9 cellular contexts compared by ENCODE assay signal in genomic region chr6:35710241-35710847, GRCh38. TPM values are rescaled to one million over a fixed set of nuclear protein-coding genes. Genes with fewer than 3 reads are reported as not detected.
A peak's percentile ranks its signal among the peaks of the same experiment; 100 is the strongest.
DNase-seq lines count a peak whose midpoint lies in the region; ATAC-seq, FAIRE-seq and TF ChIP-seq lines count a peak whose summit lies in the region.
"Had no signal": no experiment of that assay in that cellular context is flagged by ENCODE, and none has a peak within 500 bp of the region (broad histone marks: within the 10 kb centered on the region; RNA-seq: fewer than 3 reads in every experiment).

No MANE protein-coding gene starts in this region.

- no peaks in the 10 kb centered on the region for H3K9me2 ChIP-seq in Karpas-422 (replicated peaks; ENCODE audit: insufficient read depth, low read length)

- no peak overlapping the region for H3K27ac ChIP-seq in CD8-positive, alpha-beta T cell (ENCODE audit: low read depth, low read length)
- H3K27ac ChIP-seq in K562 (ENCODE audit: extremely low read depth, low read depth, low read length) (no peak overlapping the region), right lobe of liver (peak overlapping the region in 1 of 3 donors; percentile 67), Karpas-422 (ENCODE audit: low read length) (no peak overlapping the region)

- no peak for TF ChIP-seq RAD21 in K562 (CRISPR knock-in tag; conservative IDR thresholded peaks at IDR 0.05 in 1 of 2, IDR thresholded peaks at IDR 0.05 in 1 of 2)

- intact Hi-C loops in CD8-positive, alpha-beta T cell (cut with DNase I, micrococcal nuclease) = no loop called here
- intact Hi-C loops in K562 (cut with micrococcal nuclease) (no loop called here), right lobe of liver (cut with DNase I) (no loop called here)

- TF ChIP-seq EP300 in K562 (IDR thresholded peaks at IDR 0.05; ENCODE audit: low read length) = no peak

- no peaks in the 10 kb centered on the region for H3K27me3 ChIP-seq in CD8-positive, alpha-beta T cell (ENCODE audit: insufficient read depth, low read length)
- no peaks in the 10 kb centered on the region for H3K27me3 ChIP-seq in K562 (ENCODE audit: control insufficient read depth in 2 of 2, insufficient read depth in 2 of 2, low read length in 2 of 2)
- no peaks in the 10 kb centered on the region for H3K27me3 ChIP-seq in right lobe of liver
- no peaks in the 10 kb centered on the region for H3K27me3 ChIP-seq in Karpas-422 (ENCODE audit: low read length)

- CTCF ChIA-PET in CD8-positive, alpha-beta T cell (lab: Charles Lee) = interaction anchor here (0.8 to 3.3 kb wide), 4 partner anchors 11 to 86 kb away, joined by 3 to 8 read pairs (median 5); no protein-coding TSS in a partner anchor
- CTCF ChIA-PET in K562 (lab: Yijun Ruan, JAX; ENCODE audit: low intra/inter-chr PET ratio) = interaction anchor here (0.7 kb wide), 1 partner anchor 336 kb away, joined by 3 read pairs; no protein-coding TSS in a partner anchor

- no peaks in the 10 kb centered on the region for H3K9me1 ChIP-seq in K562 (ENCODE audit: control insufficient read depth, insufficient read depth, low read length)

- BruUV-seq in K562 (replicated peaks; lab: Mats Ljungman, UMichigan) = no TSS peak

- 28% methylated on average over 4 of the region's 4 CpGs for whole genome bisulfite sequencing in K562 (ENCODE audit: insufficient coverage, low coverage, missing lambda C conversion rate)
- WGBS in right lobe of liver (ENCODE audit: insufficient coverage, low coverage, low lambda C conversion rate, missing lambda C conversion rate) = 42% methylated on average over 3 of the region's 4 CpGs

- no peak for FAIRE-seq in K562 (lab: Jason Lieb, UNC)

- H3K9me3 Mint-ChIP-seq in CD8-positive, alpha-beta T cell = peaks cover 2% of the 10 kb centered on the region
- H3K9me3 Mint-ChIP-seq in stimulated activated naive B cell treated with anti-CD40 and anti-IgM and Interleukin-4, amounts not matched to agents 10 μg/mL and 1 μg/mL and 100 μg/mL, for 72 hours = peaks cover 0 to 2% of the 10 kb centered on the region in 2 donors

- peak overlapping the region in 1 of 2 experiments; percentile 38; a peak in 1 of 4 replicates for H3K9ac ChIP-seq in K562 (ENCODE audit: insufficient read depth in 1 of 2, low read depth in 2 of 2, low read length in 2 of 2)
- H3K9ac ChIP-seq in Karpas-422 (ENCODE audit: low read length) = no peak overlapping the region

- peak in 2 of 7 experiments; percentile 44 to 47 for DNase-seq in CD8-positive, alpha-beta T cell
- DNase-seq in NB4 (ENCODE audit: low read depth) = peak; percentile 47
- no peak for DNase-seq in K562 (ENCODE audit: extremely low read depth in 1 of 4, low spot score in 3 of 4)
- DNase-seq in right lobe of liver = peak in 1 of 3 donors; percentile 36
- no peak for DNase-seq in NCI-H1694 (lab: John Stamatoyannopoulos, UW)
- no peak for DNase-seq in stimulated activated naive B cell treated with anti-CD40 and anti-IgM and Interleukin-4, amounts not matched to agents 10 μg/mL and 1 μg/mL and 100 μg/mL, for 72 hours
- no peak for DNase-seq in Karpas-422
- DNase-seq: NCI-H524 treated with DMSO at 0.1 percent for 48 hours had no signal

- TF ChIP-seq CTCF in CD8-positive, alpha-beta T cell (IDR thresholded peaks at IDR 0.05) = no peak
- no peak for TF ChIP-seq CTCF in NB4 (IDR thresholded peaks at IDR 0.05; ENCODE audit: low read depth, low read length)
- TF ChIP-seq CTCF in K562 (IDR thresholded peaks at IDR 0.05 in 2 of 3, conservative IDR thresholded peaks at IDR 0.05 in 1 of 3; ENCODE audit: insufficient read depth in 2 of 3, low read depth in 1 of 3, low read length in 3 of 3) = no peak
- TF ChIP-seq CTCF in right lobe of liver (IDR thresholded peaks at IDR 0.05) = no peak

- TF ChIP-seq POLR2A in NB4 (IDR thresholded peaks at IDR 0.05; ENCODE audit: extremely low read depth, insufficient read length) (no peak), K562 (conservative IDR thresholded peaks at IDR 0.05) (no peak), right lobe of liver (IDR thresholded peaks at IDR 0.05) (no peak)

- ATAC-seq in CD8-positive, alpha-beta T cell = peak; percentile 89
- peak; percentile 44; the same call in 1 of the 3 replicates for ATAC-seq in K562
- ATAC-seq in right lobe of liver = peak; percentile 64 to 89 (median 70)
- no peak for ATAC-seq in stimulated activated naive B cell treated with anti-CD40 and anti-IgM and Interleukin-4, amounts not matched to agents 10 μg/mL and 1 μg/mL and 100 μg/mL, for 72 hours (replicated peaks)
- ATAC-seq in GM21360 (IDR thresholded peaks at IDR 0.05; ENCODE audit: unreplicated experiment) = no peak

- H4K20me1 ChIP-seq in K562 (replicated peaks; ENCODE audit: control insufficient read depth, insufficient read depth, low read length) (no peaks in the 10 kb centered on the region), Karpas-422 (ENCODE audit: insufficient read depth, low read depth, low read length) (no peaks in the 10 kb centered on the region)

- H3K36me3 Mint-ChIP-seq in CD8-positive, alpha-beta T cell = no peaks in the 10 kb centered on the region
- H3K36me3 Mint-ChIP-seq in stimulated activated naive B cell treated with anti-CD40 and anti-IgM and Interleukin-4, amounts not matched to agents 10 μg/mL and 1 μg/mL and 100 μg/mL, for 72 hours = no peaks in the 10 kb centered on the region

- H3K4me3 ChIP-seq in CD8-positive, alpha-beta T cell (ENCODE audit: low read depth, low read length) = no peak overlapping the region
- H3K4me3 ChIP-seq in NB4 (ENCODE audit: low read depth, low read length) = no peak overlapping the region
- no peak overlapping the region for H3K4me3 ChIP-seq in K562
- H3K4me3 ChIP-seq in right lobe of liver = no peak overlapping the region
- no peak overlapping the region for H3K4me3 ChIP-seq in Karpas-422 (ENCODE audit: low read length)

- H3K4me2 ChIP-seq in K562 (ENCODE audit: insufficient read depth, low read length) = no peak overlapping the region
- no peak overlapping the region for H3K4me2 ChIP-seq in Karpas-422 (ENCODE audit: low read depth, low read length, poor library complexity, severe bottlenecking)

- H3K79me2 ChIP-seq in K562 (ENCODE audit: control insufficient read depth, insufficient read depth, low read length) (no peaks in the 10 kb centered on the region), Karpas-422 (ENCODE audit: low read length) (no peaks in the 10 kb centered on the region)

- H3K4me1 ChIP-seq in CD8-positive, alpha-beta T cell (ENCODE audit: insufficient read depth, low read length) = peaks cover 15% of the 10 kb centered on the region
- H3K4me1 ChIP-seq in K562 (replicated peaks in 1 of 2; ENCODE audit: control insufficient read depth in 2 of 2, insufficient read depth in 2 of 2, low read length in 2 of 2) (peaks cover 5 to 6% of the 10 kb centered on the region in 2 experiments; a peak in 3 of 5 replicates), right lobe of liver (peaks cover 0 to 19% (median 5%) of the 10 kb centered on the region in 4 donors), Karpas-422 (ENCODE audit: low read length) (peaks cover 9% of the 10 kb centered on the region)

- no peaks in the 10 kb centered on the region for H3K36me3 ChIP-seq in CD8-positive, alpha-beta T cell (ENCODE audit: insufficient read depth, low read length)
- H3K36me3 ChIP-seq in K562 (ENCODE audit: control insufficient read depth, insufficient read depth, low read length) (no peaks in the 10 kb centered on the region), right lobe of liver (no peaks in the 10 kb centered on the region), Karpas-422 (ENCODE audit: insufficient read depth, low read length) (no peaks in the 10 kb centered on the region)

- H3K27ac Mint-ChIP-seq in CD8-positive, alpha-beta T cell = no peak overlapping the region
- H3K27ac Mint-ChIP-seq in stimulated activated naive B cell treated with anti-CD40 and anti-IgM and Interleukin-4, amounts not matched to agents 10 μg/mL and 1 μg/mL and 100 μg/mL, for 72 hours = no peak overlapping the region

- peaks cover 26% of the 10 kb centered on the region for H3K4me1 Mint-ChIP-seq in CD8-positive, alpha-beta T cell (ENCODE audit: low read depth)
- peaks cover 0 to 2% of the 10 kb centered on the region in 2 donors for H3K4me1 Mint-ChIP-seq in stimulated activated naive B cell treated with anti-CD40 and anti-IgM and Interleukin-4, amounts not matched to agents 10 μg/mL and 1 μg/mL and 100 μg/mL, for 72 hours

- H3K9me3 ChIP-seq in CD8-positive, alpha-beta T cell (ENCODE audit: low read length) = no peaks in the 10 kb centered on the region
- H3K9me3 ChIP-seq in K562 (replicated peaks; ENCODE audit: control insufficient read depth, insufficient read depth, low read depth, low read length) = no peaks in the 10 kb centered on the region
- H3K9me3 ChIP-seq in right lobe of liver = no peaks in the 10 kb centered on the region
- no peaks in the 10 kb centered on the region for H3K9me3 ChIP-seq in Karpas-422 (ENCODE audit: low read length)

- H2AFZ ChIP-seq in K562 (ENCODE audit: low read depth, low read length) (no peak overlapping the region), Karpas-422 (ENCODE audit: low read length) (no peak overlapping the region)

- H3K4me3 Mint-ChIP-seq in CD8-positive, alpha-beta T cell = no peak overlapping the region
- H3K4me3 Mint-ChIP-seq in stimulated activated naive B cell treated with anti-CD40 and anti-IgM and Interleukin-4, amounts not matched to agents 10 μg/mL and 1 μg/mL and 100 μg/mL, for 72 hours = no peak overlapping the region

- POLR2A ChIA-PET in CD8-positive, alpha-beta T cell (lab: Charles Lee) = interaction anchor here (1.0 kb wide), 1 partner anchor 27 kb away, joined by 3 read pairs; the partner anchor contains the start of gene ARMC12
- POLR2A ChIA-PET in K562 (lab: Yijun Ruan, JAX) = interaction anchor here (0.5 to 1.4 kb wide), 3 partner anchors 17 to 414 kb away, joined by 3 to 4 read pairs (median 4); no protein-coding TSS in a partner anchor

- in situ Hi-C loops in K562 (cut with MboI) = no loop called here

- H3K27me3 Mint-ChIP-seq in CD8-positive, alpha-beta T cell (ENCODE audit: low read depth) = no peaks in the 10 kb centered on the region
- H3K27me3 Mint-ChIP-seq in stimulated activated naive B cell treated with anti-CD40 and anti-IgM and Interleukin-4, amounts not matched to agents 10 μg/mL and 1 μg/mL and 100 μg/mL, for 72 hours = no peaks in the 10 kb centered on the region

RNA-seq across cellular contexts. Expression of gene FKBP5, which starts 21.6 kb away (rescaled TPM):
- 10 to 100 TPM; 25.7 to 27.1 TPM for total RNA-seq in CD8-positive, alpha-beta T cell
- 23.5 and 58.7 TPM in 2 replicates for total RNA-seq in K562 (2011; cell fraction: chromatin; rRNA removed; ENCODE audit: low replicate concordance)
- total RNA-seq in K562 (2011; cell fraction: nucleolus; rRNA removed) = 14.5 and 19.2 TPM in 2 replicates
- 38.3 and 72.2 TPM in 2 replicates for total RNA-seq in K562 (2011; cell fraction: nucleoplasm; rRNA removed)
- total RNA-seq in K562 (2014; rRNA removed) (75.0 and 82.8 TPM in 2 replicates), K562 (2014; rRNA removed; fragmentation: Illumina TruSeq; extraction: Trizol) (54.2 and 65.9 TPM in 2 replicates), K562 (2015; rRNA removed; fragmentation: Illumina TruSeq; extraction: Trizol) (39.9 and 43.8 TPM in 2 replicates), K562 (2021) (92.0 and 104 TPM in 2 replicates), right lobe of liver (100 to 1,000 TPM in 5 of 6 experiments, 10 to 100 TPM in 1; 36.1 to 387 (median 111) TPM)
- polyA plus RNA-seq in K562 (2011; rRNA removed) (59.7 and 86.1 TPM in 2 replicates), K562 (2014; fragmentation: Illumina TruSeq; extraction: Trizol) (128 and 151 TPM in 2 replicates), K562 (2014; fragmentation: Nextera tagmentation; extraction: Ambion mirVana) (10 to 100 TPM; 32.7 to 46.1 TPM), K562 (2014; rRNA removed) (76.6 and 76.8 TPM in 2 replicates)
- polyA plus RNA-seq in K562 (2011; cell fraction: cytosol; rRNA removed) = 22.1 and 33.5 TPM in 2 replicates
- 22.5 and 23.2 TPM in 2 replicates for polyA plus RNA-seq in K562 (2011; cell fraction: nucleus; rRNA removed)
- polyA plus RNA-seq in K562 (2012) = 43.9 and 85.0 TPM in 2 replicates
- 71.5 and 74.0 TPM in 2 replicates for polyA minus RNA-seq in K562 (2011; rRNA and poly(A)+ RNA removed)
- polyA minus RNA-seq in K562 (2011; cell fraction: cytosol; rRNA and poly(A)+ RNA removed) = 31.1 and 38.9 TPM in 2 replicates
- polyA minus RNA-seq in K562 (2011; cell fraction: nucleus; rRNA and poly(A)+ RNA removed) = 13.3 and 18.5 TPM in 2 replicates
- 22.9 and 28.3 TPM in 2 replicates for total RNA-seq in Karpas-422 (2014; rRNA removed; shearing (Covaris generic); ENCODE audit: low replicate concordance)

RNA-seq across cellular contexts. Expression of gene ARMC12, which starts 26.5 kb away (rescaled TPM):
- 1 to 10 TPM; 1.1 to 1.5 TPM for total RNA-seq in CD8-positive, alpha-beta T cell
- total RNA-seq in K562 (2011; cell fraction: chromatin; rRNA removed; ENCODE audit: low replicate concordance) = not detected in 2 replicates
- 0.50 TPM in 1 of 2 replicates, not detected in the other for total RNA-seq in K562 (2011; cell fraction: nucleolus; rRNA removed)
- total RNA-seq in K562 (2011; cell fraction: nucleoplasm; rRNA removed) = not detected in 2 replicates
- total RNA-seq in K562 (2014; rRNA removed) (0.09 TPM in 1 of 2 replicates, not detected in the other), K562 (2014; rRNA removed; fragmentation: Illumina TruSeq; extraction: Trizol) (0.36 TPM in 1 of 2 replicates, not detected in the other), K562 (2015; rRNA removed; fragmentation: Illumina TruSeq; extraction: Trizol) (not detected in 2 replicates), K562 (2021) (0.13 and 0.35 TPM in 2 replicates), right lobe of liver (1 to 10 TPM in 3 of 6 experiments, under 1 TPM in 3; 0.22 to 4.4 (median 0.92) TPM)
- polyA plus RNA-seq in K562 (2011; rRNA removed) (0.26 and 0.45 TPM in 2 replicates), K562 (2014; fragmentation: Illumina TruSeq; extraction: Trizol) (0.36 TPM in 1 of 2 replicates, not detected in the other), K562 (2014; fragmentation: Nextera tagmentation; extraction: Ambion mirVana) (under 1 TPM in 1 of 2 experiments, not detected in 1; 0.13 TPM), K562 (2014; rRNA removed) (0.58 TPM in 1 of 2 replicates, not detected in the other)
- polyA plus RNA-seq in K562 (2011; cell fraction: cytosol; rRNA removed) = 0.07 and 0.21 TPM in 2 replicates
- polyA plus RNA-seq in K562 (2011; cell fraction: nucleus; rRNA removed) = 1.4 TPM in 2 replicates
- 0.26 and 1.6 TPM in 2 replicates for polyA plus RNA-seq in K562 (2012)
- 0.18 and 0.46 TPM in 2 replicates for polyA minus RNA-seq in K562 (2011; rRNA and poly(A)+ RNA removed)
- polyA minus RNA-seq in K562 (2011; cell fraction: cytosol; rRNA and poly(A)+ RNA removed) = not detected in 2 replicates
- polyA minus RNA-seq in K562 (2011; cell fraction: nucleus; rRNA and poly(A)+ RNA removed) = 0.27 TPM in 1 of 2 replicates, not detected in the other
- total RNA-seq in Karpas-422 (2014; rRNA removed; shearing (Covaris generic); ENCODE audit: low replicate concordance) = 0.60 and 1.6 TPM in 2 replicates

Comparison
In these comparisons a context has a peak if more than half of its experiments do, and no peak if none do; other contexts are left out.
1. ATAC-seq: peak in CD8-positive, alpha-beta T cell (single experiment), K562 (single experiment) and right lobe of liver (4 of 4); none in stimulated activated naive B cell treated with anti-CD40 and anti-IgM and Interleukin-4, amounts not matched to agents 10 μg/mL and 1 μg/mL and 100 μg/mL, for 72 hours (0 of 2) and GM21360 (single experiment).